Comparison of ENCODE assay signal across 8 cellular contexts in genomic region chr2:204452464-204453023, GRCh38.
A peak's percentile ranks its signal among the peaks of the same experiment; 100 is the strongest.
DNase-seq lines count a peak whose midpoint lies in the region; ATAC-seq, FAIRE-seq and TF ChIP-seq lines count a peak whose summit lies in the region.

No MANE protein-coding gene starts in this region.

- no peak for FAIRE-seq in K562 (lab: Jason Lieb, UNC)
- FAIRE-seq in GM19239 (lab: Jason Lieb, UNC): no peak

- intact Hi-C loops in K562 (cut with micrococcal nuclease): no loop called here
- intact Hi-C loops in thyroid gland (cut with DNase I): no loop called here

- POLR2A ChIA-PET in K562 (lab: Yijun Ruan, JAX): interaction anchor here (0.8 kb wide), 1 partner anchor 119 kb away, joined by 3 read pairs; no protein-coding TSS in a partner anchor

- TF ChIP-seq CTCF in K562 (IDR thresholded peaks at IDR 0.05 in 2 of 3, conservative IDR thresholded peaks at IDR 0.05 in 1 of 3; ENCODE audit: insufficient read depth in 2 of 3, low read depth in 1 of 3, low read length in 3 of 3): no peak
- no peak for TF ChIP-seq CTCF in thyroid gland (IDR thresholded peaks at IDR 0.05)

- H4K20me1 ChIP-seq in K562 (replicated peaks; ENCODE audit: control insufficient read depth, insufficient read depth, low read length): no peaks in the 10 kb centered on the region

- WGBS in K562 (ENCODE audit: insufficient coverage, low coverage, missing lambda C conversion rate): 2% methylated on average over 7 of the region's 7 CpGs
- 21 to 30% methylated on average over 7 of the region's 7 CpGs for WGBS in thyroid gland, 2 donors

- H3K79me2 ChIP-seq in K562 (ENCODE audit: control insufficient read depth, insufficient read depth, low read length): no peaks in the 10 kb centered on the region

- H3K4me1 ChIP-seq in K562 (replicated peaks in 1 of 2; ENCODE audit: control insufficient read depth in 2 of 2, insufficient read depth in 2 of 2, low read length in 2 of 2): peaks cover 0 to 16% of the 10 kb centered on the region in 2 experiments; a peak in 4 of 5 replicates
- H3K4me1 ChIP-seq in thyroid gland: peaks cover 13 to 17% of the 10 kb centered on the region in 2 donors

- in situ Hi-C loops in K562 (cut with MboI): no loop called here

- TF ChIP-seq POLR2A in K562 (conservative IDR thresholded peaks at IDR 0.05) (no peak), thyroid gland (IDR thresholded peaks at IDR 0.05) (no peak)

- H3K27me3 ChIP-seq in K562 (ENCODE audit: control insufficient read depth in 2 of 2, insufficient read depth in 2 of 2, low read length in 2 of 2) (no peaks in the 10 kb centered on the region), thyroid gland (no peaks in the 10 kb centered on the region)

- H3K4me3 ChIP-seq in K562 (no peak overlapping the region), thyroid gland (replicated peaks in 1 of 3) (no peak overlapping the region)

- CTCF ChIA-PET in K562 (lab: Yijun Ruan, JAX; ENCODE audit: low intra/inter-chr PET ratio): no interaction called here

- H3K9ac ChIP-seq in K562 (ENCODE audit: insufficient read depth in 1 of 2, low read depth in 2 of 2, low read length in 2 of 2): peak overlapping the region in 1 of 2 experiments; percentile 31; a peak in 1 of 4 replicates

- DNase-seq in NCI-H526 (lab: John Stamatoyannopoulos, UW) (peak; percentile 8 to 28), NCI-H526 treated with DMSO at 0.1 percent for 48 hours (lab: John Stamatoyannopoulos, UW) (no peak), K562 (ENCODE audit: extremely low read depth in 1 of 4, low spot score in 3 of 4) (peak in 2 of 4 experiments; percentile 15 to 38), iris pigment epithelial cell (ENCODE audit: low read depth) (peak; percentile 96), thyroid gland (peak; percentile 36 to 63), GM19239 (ENCODE audit: insufficient read length, low spot score) (no peak)
- no peak for DNase-seq in stimulated activated CD4-positive, alpha-beta T cell treated with anti-CD3 and anti-CD28 coated beads, Interleukin-12 subunit alpha, Interleukin-12 subunit beta, amount 100 ng/mL, for 4 hours

- no peak for TF ChIP-seq RAD21 in K562 (CRISPR knock-in tag; conservative IDR thresholded peaks at IDR 0.05 in 1 of 2, IDR thresholded peaks at IDR 0.05 in 1 of 2)

- H3K36me3 ChIP-seq in K562 (ENCODE audit: control insufficient read depth, insufficient read depth, low read length) (no peaks in the 10 kb centered on the region), thyroid gland (no peaks in the 10 kb centered on the region)

- no TSS peak for BruUV-seq in K562 (replicated peaks; lab: Mats Ljungman, UMichigan)

- no peaks in the 10 kb centered on the region for H3K9me1 ChIP-seq in K562 (ENCODE audit: control insufficient read depth, insufficient read depth, low read length)

- H3K27ac ChIP-seq in K562 (ENCODE audit: extremely low read depth, low read depth, low read length) (peak overlapping the region; percentile 28; the same call in 2 of the 3 replicates), thyroid gland (peak overlapping the region; percentile 17 to 61 (median 23))

- TF ChIP-seq EP300 in K562 (IDR thresholded peaks at IDR 0.05; ENCODE audit: low read length): no peak

- no peaks in the 10 kb centered on the region for H3K9me3 ChIP-seq in K562 (replicated peaks; ENCODE audit: control insufficient read depth, insufficient read depth, low read depth, low read length)
- H3K9me3 ChIP-seq in thyroid gland: no peaks in the 10 kb centered on the region

- peak overlapping the region; percentile 52; the same call in 1 of the 2 replicates for H3K4me2 ChIP-seq in K562 (ENCODE audit: insufficient read depth, low read length)

- ATAC-seq in K562 (peak; percentile 73), HG02759 (IDR thresholded peaks at IDR 0.05; ENCODE audit: unreplicated experiment) (no peak)

- H2AFZ ChIP-seq in K562 (ENCODE audit: low read depth, low read length): peak overlapping the region; percentile 93

TF ChIP-seq in K562, 482 proteins besides CTCF, POLR2A, EP300 and RAD21 (continues in another document):
- TF ChIP-seq CBFB (CRISPR knock-in tag; IDR thresholded peaks at IDR 0.05) (no peak), SIRT6 (IDR thresholded peaks at IDR 0.05; ENCODE audit: low read depth, low read length) (no peak), RBM34 (IDR thresholded peaks at IDR 0.05; ENCODE audit: borderline replicate concordance, insufficient read depth, low read length) (no peak), ESRRB (CRISPR knock-in tag; IDR thresholded peaks at IDR 0.05; ENCODE audit: borderline replicate concordance) (no peak), ZBTB1 (CRISPR knock-in tag; IDR thresholded peaks at IDR 0.05; ENCODE audit: borderline replicate concordance, low read depth) (no peak), RFX1 (IDR thresholded peaks at IDR 0.05) (peak; percentile 79), GTF2E2 (tag; IDR thresholded peaks at IDR 0.05) (peak; percentile 55; the same call in 1 of the 2 replicates), ZNF354B (CRISPR knock-in tag; IDR thresholded peaks at IDR 0.05) (no peak)
- TF ChIP-seq, protein P1, sequence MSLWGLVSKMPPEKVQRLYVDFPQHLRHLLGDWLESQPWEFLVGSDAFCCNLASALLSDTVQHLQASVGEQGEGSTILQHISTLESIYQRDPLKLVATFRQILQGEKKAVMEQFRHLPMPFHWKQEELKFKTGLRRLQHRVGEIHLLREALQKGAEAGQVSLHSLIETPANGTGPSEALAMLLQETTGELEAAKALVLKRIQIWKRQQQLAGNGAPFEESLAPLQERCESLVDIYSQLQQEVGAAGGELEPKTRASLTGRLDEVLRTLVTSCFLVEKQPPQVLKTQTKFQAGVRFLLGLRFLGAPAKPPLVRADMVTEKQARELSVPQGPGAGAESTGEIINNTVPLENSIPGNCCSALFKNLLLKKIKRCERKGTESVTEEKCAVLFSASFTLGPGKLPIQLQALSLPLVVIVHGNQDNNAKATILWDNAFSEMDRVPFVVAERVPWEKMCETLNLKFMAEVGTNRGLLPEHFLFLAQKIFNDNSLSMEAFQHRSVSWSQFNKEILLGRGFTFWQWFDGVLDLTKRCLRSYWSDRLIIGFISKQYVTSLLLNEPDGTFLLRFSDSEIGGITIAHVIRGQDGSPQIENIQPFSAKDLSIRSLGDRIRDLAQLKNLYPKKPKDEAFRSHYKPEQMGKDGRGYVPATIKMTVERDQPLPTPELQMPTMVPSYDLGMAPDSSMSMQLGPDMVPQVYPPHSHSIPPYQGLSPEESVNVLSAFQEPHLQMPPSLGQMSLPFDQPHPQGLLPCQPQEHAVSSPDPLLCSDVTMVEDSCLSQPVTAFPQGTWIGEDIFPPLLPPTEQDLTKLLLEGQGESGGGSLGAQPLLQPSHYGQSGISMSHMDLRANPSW (CRISPR knock-in tag; IDR thresholded peaks at IDR 0.05): no peak
- TF ChIP-seq, protein P2, sequence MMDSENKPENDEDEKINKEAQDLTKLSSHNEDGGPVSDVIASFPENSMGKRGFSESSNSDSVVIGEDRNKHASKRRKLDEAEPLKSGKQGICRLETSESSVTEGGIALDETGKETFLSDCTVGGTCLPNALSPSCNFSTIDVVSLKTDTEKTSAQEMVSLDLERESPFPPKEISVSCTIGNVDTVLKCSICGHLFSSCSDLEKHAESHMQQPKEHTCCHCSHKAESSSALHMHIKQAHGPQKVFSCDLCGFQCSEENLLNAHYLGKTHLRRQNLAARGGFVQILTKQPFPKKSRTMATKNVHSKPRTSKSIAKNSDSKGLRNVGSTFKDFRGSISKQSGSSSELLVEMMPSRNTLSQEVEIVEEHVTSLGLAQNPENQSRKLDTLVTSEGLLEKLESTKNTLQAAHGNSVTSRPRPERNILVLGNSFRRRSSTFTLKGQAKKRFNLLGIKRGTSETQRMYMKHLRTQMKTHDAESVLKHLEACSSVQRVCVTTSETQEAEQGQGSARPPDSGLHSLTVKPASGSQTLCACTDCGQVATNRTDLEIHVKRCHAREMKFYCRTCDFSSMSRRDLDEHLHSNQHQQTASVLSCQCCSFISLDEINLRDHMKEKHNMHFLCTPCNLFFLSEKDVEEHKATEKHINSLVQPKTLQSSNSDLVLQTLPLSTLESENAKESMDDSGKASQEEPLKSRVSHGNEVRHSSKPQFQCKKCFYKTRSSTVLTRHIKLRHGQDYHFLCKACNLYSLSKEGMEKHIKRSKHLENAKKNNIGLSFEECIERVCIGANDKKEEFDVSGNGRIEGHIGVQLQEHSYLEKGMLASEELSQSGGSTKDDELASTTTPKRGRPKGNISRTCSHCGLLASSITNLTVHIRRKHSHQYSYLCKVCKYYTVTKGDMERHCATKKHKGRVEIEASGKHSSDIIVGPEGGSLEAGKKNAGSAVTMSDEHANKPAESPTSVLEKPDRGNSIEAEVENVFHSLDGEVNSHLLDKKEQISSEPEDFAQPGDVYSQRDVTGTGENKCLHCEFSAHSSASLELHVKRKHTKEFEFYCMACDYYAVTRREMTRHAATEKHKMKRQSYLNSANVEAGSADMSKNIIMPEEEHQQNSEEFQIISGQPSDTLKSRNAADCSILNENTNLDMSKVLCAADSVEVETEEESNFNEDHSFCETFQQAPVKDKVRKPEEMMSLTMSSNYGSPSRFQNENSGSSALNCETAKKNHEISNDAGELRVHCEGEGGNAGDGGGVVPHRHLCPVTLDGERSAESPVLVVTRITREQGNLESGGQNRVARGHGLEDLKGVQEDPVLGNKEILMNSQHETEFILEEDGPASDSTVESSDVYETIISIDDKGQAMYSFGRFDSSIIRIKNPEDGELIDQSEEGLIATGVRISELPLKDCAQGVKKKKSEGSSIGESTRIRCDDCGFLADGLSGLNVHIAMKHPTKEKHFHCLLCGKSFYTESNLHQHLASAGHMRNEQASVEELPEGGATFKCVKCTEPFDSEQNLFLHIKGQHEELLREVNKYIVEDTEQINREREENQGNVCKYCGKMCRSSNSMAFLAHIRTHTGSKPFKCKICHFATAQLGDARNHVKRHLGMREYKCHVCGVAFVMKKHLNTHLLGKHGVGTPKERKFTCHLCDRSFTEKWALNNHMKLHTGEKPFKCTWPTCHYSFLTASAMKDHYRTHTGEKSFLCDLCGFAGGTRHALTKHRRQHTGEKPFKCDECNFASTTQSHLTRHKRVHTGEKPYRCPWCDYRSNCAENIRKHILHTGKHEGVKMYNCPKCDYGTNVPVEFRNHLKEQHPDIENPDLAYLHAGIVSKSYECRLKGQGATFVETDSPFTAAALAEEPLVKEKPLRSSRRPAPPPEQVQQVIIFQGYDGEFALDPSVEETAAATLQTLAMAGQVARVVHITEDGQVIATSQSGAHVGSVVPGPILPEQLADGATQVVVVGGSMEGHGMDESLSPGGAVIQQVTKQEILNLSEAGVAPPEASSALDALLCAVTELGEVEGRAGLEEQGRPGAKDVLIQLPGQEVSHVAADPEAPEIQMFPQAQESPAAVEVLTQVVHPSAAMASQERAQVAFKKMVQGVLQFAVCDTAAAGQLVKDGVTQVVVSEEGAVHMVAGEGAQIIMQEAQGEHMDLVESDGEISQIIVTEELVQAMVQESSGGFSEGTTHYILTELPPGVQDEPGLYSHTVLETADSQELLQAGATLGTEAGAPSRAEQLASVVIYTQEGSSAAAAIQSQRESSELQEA (IDR thresholded peaks at IDR 0.05; ENCODE audit: low read depth): no peak

Comparison
In these comparisons a context has a peak if more than half of its experiments do, and no peak if none do; other contexts are left out.
1. DNase-seq: peak in NCI-H526 (2 of 2), iris pigment epithelial cell (single experiment) and thyroid gland (2 of 2); none in NCI-H526 treated with DMSO at 0.1 percent for 48 hours (single experiment), stimulated activated CD4-positive, alpha-beta T cell treated with anti-CD3 and anti-CD28 coated beads, Interleukin-12 subunit alpha, Interleukin-12 subunit beta, amount 100 ng/mL, for 4 hours (single experiment) and GM19239 (single experiment).